Comparison of ENCODE assay signal across 11 cellular contexts in genomic region chr15:75036269-75036668, GRCh38. TPM values are rescaled to one million over a fixed set of nuclear protein-coding genes. Genes with fewer than 3 reads are reported as not detected.
DNase-seq lines count a peak whose midpoint lies in the region; ATAC-seq, FAIRE-seq and TF ChIP-seq lines count a peak whose summit lies in the region.
"Had no signal": no experiment of that assay in that cellular context is flagged by ENCODE, and none has a peak within 500 bp of the region (broad histone marks: within the 10 kb centered on the region; RNA-seq: fewer than 3 reads in every experiment).

No MANE protein-coding gene starts in this region.

- peak; percentile 89 for DNase-seq in HPDE6-E6E7 (ENCODE audit: extremely low spot score)
- no peak for DNase-seq in activated T-helper 2 cell treated with anti-CD3 and anti-CD28 coated beads, Interferon-gamma antibody, Interleukin-2, Interleukin-4, amounts not matched to agents 10 μg/mL and 5 μg/mL and 100 μg/mL, durations not matched to agents 14 hours and 24 hours and 36 hours (ENCODE audit: low spot score)
- peak; percentile 57 for DNase-seq in keratinocyte (ENCODE audit: low read depth, low spot score)
- DNase-seq in stimulated activated naive CD4-positive, alpha-beta T cell (lab: John Stamatoyannopoulos, UW) = no peak
- DNase-seq in stimulated activated naive CD8-positive, alpha-beta T cell treated with anti-CD3 and anti-CD28 coated beads, Interleukin-15, amount 100 ng/mL, for 72 hours = no peak
- no peak for DNase-seq in DMS153 (lab: John Stamatoyannopoulos, UW)
- no peak for DNase-seq in D721Med (ENCODE audit: insufficient read length, low spot score)
- DNase-seq: immature natural killer cell, NCI-H2171, SW 1271 had no signal

- H4K20me1 ChIP-seq in keratinocyte (ENCODE audit: control insufficient read depth, extremely low read depth, insufficient read depth, low read length) = no peaks in the 10 kb centered on the region

- no peak for ATAC-seq in stimulated activated naive CD8-positive, alpha-beta T cell treated with anti-CD3 and anti-CD28 coated beads, Interleukin-15, amount 100 ng/mL, for 72 hours

- no peak for FAIRE-seq in keratinocyte (lab: Jason Lieb, UNC)
- no peak for FAIRE-seq in D721Med (lab: Jason Lieb, UNC)

- no peak overlapping the region for H3K4me2 ChIP-seq in keratinocyte (ENCODE audit: control insufficient read depth, extremely low read depth, insufficient read depth, low read depth, low read length)

- H3K36me3 Mint-ChIP-seq in activated T-helper 2 cell treated with anti-CD3 and anti-CD28 coated beads, Interferon-gamma antibody, Interleukin-2, Interleukin-4, amounts not matched to agents 10 μg/mL and 5 μg/mL and 100 μg/mL, durations not matched to agents 14 hours and 24 hours and 36 hours (ENCODE audit: low read depth) = peaks cover 38% of the 10 kb centered on the region

- H3K36me3 ChIP-seq in ACC112 (ENCODE audit: insufficient read depth, low read length) = 0 out of 2 replicates have a peak, but pooled peaks cover 3% of the 10 kb centered on the region
- peaks cover 0 to 5% of the 10 kb centered on the region in 2 experiments for H3K36me3 ChIP-seq in keratinocyte (ENCODE audit: control insufficient read depth in 2 of 2, extremely low read depth in 1 of 2, insufficient read depth in 2 of 2, low read length in 2 of 2)

- no peaks in the 10 kb centered on the region for H3K9me3 Mint-ChIP-seq in activated T-helper 2 cell treated with anti-CD3 and anti-CD28 coated beads, Interferon-gamma antibody, Interleukin-2, Interleukin-4, amounts not matched to agents 10 μg/mL and 5 μg/mL and 100 μg/mL, durations not matched to agents 14 hours and 24 hours and 36 hours
- no peaks in the 10 kb centered on the region for H3K9me3 Mint-ChIP-seq in stimulated activated naive CD8-positive, alpha-beta T cell treated with anti-CD3 and anti-CD28 coated beads, Interleukin-15, amount 100 ng/mL, for 72 hours
- H3K9me3 Mint-ChIP-seq: immature natural killer cell had no signal

- no peak for TF ChIP-seq CTCF in keratinocyte (optimal IDR thresholded peaks at IDR 0.05 in 1 of 3, IDR thresholded peaks at IDR 0.05 in 1 of 3, conservative IDR thresholded peaks at IDR 0.05 in 1 of 3; ENCODE audit: extremely low read depth in 1 of 3, insufficient read depth in 2 of 3, low read length in 3 of 3)
- TF ChIP-seq CTCF in D721Med (IDR thresholded peaks at IDR 0.05; ENCODE audit: insufficient read depth, missing control alignments) = no peak

- no peak overlapping the region for H3K4me3 ChIP-seq in ACC112 (ENCODE audit: low read depth, low read length)
- no peak overlapping the region for H3K4me3 ChIP-seq in keratinocyte (ENCODE audit: control insufficient read depth in 2 of 3, extremely low read depth in 1 of 3, insufficient read depth in 2 of 3, low read depth in 1 of 3, low read length in 3 of 3)

- H3K9ac ChIP-seq in keratinocyte (ENCODE audit: control insufficient read depth, extremely low read depth, insufficient read depth, low read length) = no peak overlapping the region

- H3K4me1 ChIP-seq in ACC112 (ENCODE audit: control insufficient read depth, insufficient read depth, low read length, unreplicated experiment) = peaks cover 49% of the 10 kb centered on the region
- peaks cover 29% of the 10 kb centered on the region for H3K4me1 ChIP-seq in keratinocyte (ENCODE audit: control insufficient read depth, extremely low read depth, insufficient read depth, low read length)

- no peaks in the 10 kb centered on the region for H3K9me3 ChIP-seq in keratinocyte (ENCODE audit: control insufficient read depth, low read depth, low read length)

- H2AFZ ChIP-seq in ACC112 (ENCODE audit: low read length, unreplicated experiment) (no peak overlapping the region), keratinocyte (ENCODE audit: control insufficient read depth, low read length) (no peak overlapping the region)

- peak overlapping the region; percentile 70 for H3K27ac Mint-ChIP-seq in activated T-helper 2 cell treated with anti-CD3 and anti-CD28 coated beads, Interferon-gamma antibody, Interleukin-2, Interleukin-4, amounts not matched to agents 10 μg/mL and 5 μg/mL and 100 μg/mL, durations not matched to agents 14 hours and 24 hours and 36 hours
- H3K27ac Mint-ChIP-seq in stimulated activated naive CD8-positive, alpha-beta T cell treated with anti-CD3 and anti-CD28 coated beads, Interleukin-15, amount 100 ng/mL, for 72 hours = peak overlapping the region in 1 of 2 donors; percentile 13

- dilution Hi-C loops in keratinocyte (cut with MboI; ENCODE audit: extremely low pct_ligation_motif_present, low sequenced_read_pairs) = no loop called here

- intact Hi-C loops in activated T-helper 2 cell treated with anti-CD3 and anti-CD28 coated beads, Interferon-gamma antibody, Interleukin-2, Interleukin-4, amounts not matched to agents 10 μg/mL and 5 μg/mL and 100 μg/mL, durations not matched to agents 14 hours and 24 hours and 36 hours (cut with micrococcal nuclease) = loop anchor here (5.0 kb wide), 1 partner anchor 36 kb away; no protein-coding TSS in a partner anchor

- H3K9me1 ChIP-seq in keratinocyte (ENCODE audit: control insufficient read depth, extremely low read depth, insufficient read depth, low read length) = no peaks in the 10 kb centered on the region

- H3K4me1 Mint-ChIP-seq in activated T-helper 2 cell treated with anti-CD3 and anti-CD28 coated beads, Interferon-gamma antibody, Interleukin-2, Interleukin-4, amounts not matched to agents 10 μg/mL and 5 μg/mL and 100 μg/mL, durations not matched to agents 14 hours and 24 hours and 36 hours (ENCODE audit: low read depth) = peaks cover 62% of the 10 kb centered on the region
- peaks cover 58% of the 10 kb centered on the region for H3K4me1 Mint-ChIP-seq in stimulated activated naive CD8-positive, alpha-beta T cell treated with anti-CD3 and anti-CD28 coated beads, Interleukin-15, amount 100 ng/mL, for 72 hours

- H3K27me3 ChIP-seq in ACC112 (ENCODE audit: insufficient read depth, low read length) (no peaks in the 10 kb centered on the region), keratinocyte (ENCODE audit: control insufficient read depth, extremely low read depth, insufficient read depth, low read length) (no peaks in the 10 kb centered on the region)

- H3K27me3 Mint-ChIP-seq in activated T-helper 2 cell treated with anti-CD3 and anti-CD28 coated beads, Interferon-gamma antibody, Interleukin-2, Interleukin-4, amounts not matched to agents 10 μg/mL and 5 μg/mL and 100 μg/mL, durations not matched to agents 14 hours and 24 hours and 36 hours (ENCODE audit: low read depth) = no peaks in the 10 kb centered on the region
- no peaks in the 10 kb centered on the region for H3K27me3 Mint-ChIP-seq in stimulated activated naive CD8-positive, alpha-beta T cell treated with anti-CD3 and anti-CD28 coated beads, Interleukin-15, amount 100 ng/mL, for 72 hours

- no peak overlapping the region for H3K4me3 Mint-ChIP-seq in activated T-helper 2 cell treated with anti-CD3 and anti-CD28 coated beads, Interferon-gamma antibody, Interleukin-2, Interleukin-4, amounts not matched to agents 10 μg/mL and 5 μg/mL and 100 μg/mL, durations not matched to agents 14 hours and 24 hours and 36 hours (ENCODE audit: low read depth)
- no peak overlapping the region for H3K4me3 Mint-ChIP-seq in stimulated activated naive CD8-positive, alpha-beta T cell treated with anti-CD3 and anti-CD28 coated beads, Interleukin-15, amount 100 ng/mL, for 72 hours

- H3K27ac ChIP-seq in ACC112 (ENCODE audit: low read depth, low read length) = peak overlapping the region; percentile 79
- no peak overlapping the region for H3K27ac ChIP-seq in keratinocyte (ENCODE audit: control insufficient read depth, insufficient read depth, low read length)

- H3K79me2 ChIP-seq in ACC112 (ENCODE audit: control insufficient read depth, insufficient read depth, low read length, unreplicated experiment) (peaks cover 6% of the 10 kb centered on the region), keratinocyte (ENCODE audit: control insufficient read depth, insufficient read depth, low read length) (no peaks in the 10 kb centered on the region)

RNA-seq across cellular contexts. Expression of gene PPCDC, which starts 12.9 kb away (rescaled TPM):
- 28.4 and 31.0 TPM in 2 replicates for total RNA-seq in activated T-helper 2 cell treated with anti-CD3 and anti-CD28 coated beads, Interferon-gamma antibody, Interleukin-2, Interleukin-4, amounts not matched to agents 10 μg/mL and 5 μg/mL and 100 μg/mL, durations not matched to agents 14 hours and 24 hours and 36 hours
- polyA plus RNA-seq in keratinocyte = 11.9 to 14.3 TPM (median 13.7 TPM) in 3 replicates
- 3.4 TPM for polyA plus RNA-seq in keratinocyte (2011; ENCODE audit: low read depth)
- polyA plus RNA-seq in keratinocyte (2011; cell fraction: cytosol; rRNA removed) = 11.2 and 20.7 TPM in 2 replicates
- polyA plus RNA-seq in keratinocyte (2011; cell fraction: nucleus; rRNA removed) = 13.5 and 17.4 TPM in 2 replicates
- polyA plus RNA-seq in keratinocyte (2012; ENCODE audit: low replicate concordance) = 7.0 and 11.9 TPM in 2 replicates
- polyA minus RNA-seq in keratinocyte = 7.5 to 18.7 TPM (median 8.2 TPM) in 3 replicates
- 9.6 TPM for polyA minus RNA-seq in keratinocyte (2011; cell fraction: cytosol; rRNA and poly(A)+ RNA removed)
- 6.8 and 8.0 TPM in 2 replicates for polyA minus RNA-seq in keratinocyte (2011; cell fraction: nucleus; rRNA and poly(A)+ RNA removed)

RNA-seq across cellular contexts. Expression of gene SCAMP5, which starts 40.9 kb away (rescaled TPM):
- 0.89 and 0.99 TPM in 2 replicates for total RNA-seq in activated T-helper 2 cell treated with anti-CD3 and anti-CD28 coated beads, Interferon-gamma antibody, Interleukin-2, Interleukin-4, amounts not matched to agents 10 μg/mL and 5 μg/mL and 100 μg/mL, durations not matched to agents 14 hours and 24 hours and 36 hours
- polyA plus RNA-seq in keratinocyte = 1.9 to 3.0 TPM (median 2.9 TPM) in 3 replicates
- 0.07 TPM for polyA plus RNA-seq in keratinocyte (2011; ENCODE audit: low read depth)
- polyA plus RNA-seq in keratinocyte (2011; cell fraction: cytosol; rRNA removed) = 3.6 and 3.7 TPM in 2 replicates
- 2.4 and 4.1 TPM in 2 replicates for polyA plus RNA-seq in keratinocyte (2011; cell fraction: nucleus; rRNA removed)
- polyA plus RNA-seq in keratinocyte (2012; ENCODE audit: low replicate concordance) = 0.55 and 1.9 TPM in 2 replicates
- 2.1 to 3.3 TPM (median 3.2 TPM) in 3 replicates for polyA minus RNA-seq in keratinocyte
- 2.3 TPM for polyA minus RNA-seq in keratinocyte (2011; cell fraction: cytosol; rRNA and poly(A)+ RNA removed)
- polyA minus RNA-seq in keratinocyte (2011; cell fraction: nucleus; rRNA and poly(A)+ RNA removed) = 1.4 and 2.7 TPM in 2 replicates
- polyA plus RNA-seq: immature natural killer cell had no signal

Comparison
In these comparisons a context has a peak if more than half of its experiments do, and no peak if none do; other contexts are left out.
1. DNase-seq: peak in HPDE6-E6E7 (single experiment) and keratinocyte (single experiment); none in activated T-helper 2 cell treated with anti-CD3 and anti-CD28 coated beads, Interferon-gamma antibody, Interleukin-2, Interleukin-4, amounts not matched to agents 10 μg/mL and 5 μg/mL and 100 μg/mL, durations not matched to agents 14 hours and 24 hours and 36 hours (single experiment), stimulated activated naive CD4-positive, alpha-beta T cell (0 of 6), stimulated activated naive CD8-positive, alpha-beta T cell treated with anti-CD3 and anti-CD28 coated beads, Interleukin-15, amount 100 ng/mL, for 72 hours (0 of 2), DMS153 (single experiment) and D721Med (single experiment).